Comparison of ENCODE assay signal across 17 cellular contexts in genomic region chr1:112402682-112403643, GRCh38. TPM values are rescaled to one million over a fixed set of nuclear protein-coding genes. Genes with fewer than 3 reads are reported as not detected.
DNase-seq lines count a peak whose midpoint lies in the region; ATAC-seq and TF ChIP-seq lines count a peak whose summit lies in the region.
"Had no signal": no experiment of that assay in that cellular context is flagged by ENCODE, and none has a peak within 500 bp of the region (broad histone marks: within the 10 kb centered on the region; RNA-seq: fewer than 3 reads in every experiment).

No MANE protein-coding gene starts in this region.

- no peak for TF ChIP-seq CTCF in ascending aorta (IDR thresholded peaks at IDR 0.05)

- H3K27me3 ChIP-seq in ascending aorta (no peaks in the 10 kb centered on the region), SJCRH30 (no peaks in the 10 kb centered on the region)
- H3K27me3 ChIP-seq: esophagus muscularis mucosa, Peyer's patch had no signal

- H3K4me3 ChIP-seq in mesodermal cell (ENCODE audit: extremely low read depth, insufficient read depth, low read length, poor library complexity, severe bottlenecking) = no peak overlapping the region
- H3K4me3 ChIP-seq in ascending aorta = no peak overlapping the region
- H3K4me3 ChIP-seq in SJCRH30 = no peak overlapping the region
- H3K4me3 ChIP-seq: esophagus muscularis mucosa, Peyer's patch, thoracic aorta had no signal

- peak; percentile 80 for DNase-seq in HCEC 1CT
- no peak for DNase-seq in ascending aorta (ENCODE audit: low spot score in 2 of 2)
- DNase-seq in putamen (ENCODE audit: low spot score) = no peak
- no peak for DNase-seq in SJCRH30
- DNase-seq in left lobe of liver (ENCODE audit: low spot score) = no peak
- DNase-seq: activated T-cell treated with anti-CD3 and anti-CD28 coated beads for 4 hours; CD4-positive, alpha-beta memory T cell; Kasumi-1; kidney glomerular epithelial cell; NCI-H2171; Peyer's patch had no signal

- H3K36me3 ChIP-seq in mesodermal cell (ENCODE audit: control insufficient read depth, insufficient read depth, low read length) (peaks cover 29% of the 10 kb centered on the region), ascending aorta (no peaks in the 10 kb centered on the region), SJCRH30 (no peaks in the 10 kb centered on the region)
- H3K36me3 ChIP-seq: esophagus muscularis mucosa, Peyer's patch, thoracic aorta had no signal

- ATAC-seq in GM18502 (IDR thresholded peaks at IDR 0.05; ENCODE audit: poor library complexity, unreplicated experiment) (peak; percentile 52), SK-N-SH treated with all-trans-retinoic acid at 6 μM for 48 hours (peak; percentile 50), left lobe of liver (no peak)

- H3K4me1 ChIP-seq in mesodermal cell (ENCODE audit: control insufficient read depth, insufficient read depth, low read length, poor library complexity, severe bottlenecking) (peaks cover 37% of the 10 kb centered on the region), ascending aorta (peaks cover 0 to 20% of the 10 kb centered on the region in 2 donors), SJCRH30 (peaks cover 22% of the 10 kb centered on the region)
- H3K4me1 ChIP-seq: parathyroid adenoma had no signal

- intact Hi-C loops in ascending aorta (cut with DNase I) = no loop called here

- peak overlapping the region; percentile 85 for H3K27ac ChIP-seq in mesodermal cell (ENCODE audit: low read depth, low read length, severe bottlenecking)
- no peak overlapping the region for H3K27ac ChIP-seq in ascending aorta
- H3K27ac ChIP-seq in SJCRH30 = no peak overlapping the region; the same call in 1 of the 2 replicates
- H3K27ac ChIP-seq: esophagus muscularis mucosa, parathyroid adenoma, Peyer's patch, thoracic aorta had no signal

- WGBS in mesodermal cell (ENCODE audit: insufficient coverage in 2 of 2), 2 experiments = 89 to 97% methylated on average over 3 of the region's 5 CpGs

- no peaks in the 10 kb centered on the region for H3K9me3 ChIP-seq in mesodermal cell (ENCODE audit: control insufficient read depth, low read length)
- H3K9me3 ChIP-seq in ascending aorta = no peaks in the 10 kb centered on the region
- H3K9me3 ChIP-seq in SJCRH30 (replicated peaks) = no peaks in the 10 kb centered on the region
- H3K9me3 ChIP-seq: esophagus muscularis mucosa, Peyer's patch, thoracic aorta had no signal

TF ChIP-seq in SK-N-SH treated with all-trans-retinoic acid at 6 μM for 48 hours, 23 proteins besides CTCF, POLR2A, EP300 and RAD21:
- TF ChIP-seq CREB5 (CRISPR knock-in tag; IDR thresholded peaks at IDR 0.05; ENCODE audit: low read depth) = no peak
- 0 out of 2 replicates have a peak, but pooled peaks have one; percentile 7 for TF ChIP-seq ISL1 (CRISPR knock-in tag; IDR thresholded peaks at IDR 0.05)

RNA-seq across cellular contexts. Expression of gene CTTNBP2NL, which starts 6.9 kb away (rescaled TPM):
- 24.7 TPM for polyA plus RNA-seq in mesodermal cell (2013, experiment 1 of 2)
- 28.0 TPM for polyA plus RNA-seq in mesodermal cell (2013, experiment 2 of 2)
- total RNA-seq in ascending aorta (13.0 TPM), left lobe of liver (4.5 TPM)
- total RNA-seq in SJCRH30 (2014; rRNA removed; shearing (Covaris generic)) = 12.1 and 13.2 TPM in 2 replicates
